Comparison of ENCODE assay signal across 8 cellular contexts in the genomic region with DNA sequence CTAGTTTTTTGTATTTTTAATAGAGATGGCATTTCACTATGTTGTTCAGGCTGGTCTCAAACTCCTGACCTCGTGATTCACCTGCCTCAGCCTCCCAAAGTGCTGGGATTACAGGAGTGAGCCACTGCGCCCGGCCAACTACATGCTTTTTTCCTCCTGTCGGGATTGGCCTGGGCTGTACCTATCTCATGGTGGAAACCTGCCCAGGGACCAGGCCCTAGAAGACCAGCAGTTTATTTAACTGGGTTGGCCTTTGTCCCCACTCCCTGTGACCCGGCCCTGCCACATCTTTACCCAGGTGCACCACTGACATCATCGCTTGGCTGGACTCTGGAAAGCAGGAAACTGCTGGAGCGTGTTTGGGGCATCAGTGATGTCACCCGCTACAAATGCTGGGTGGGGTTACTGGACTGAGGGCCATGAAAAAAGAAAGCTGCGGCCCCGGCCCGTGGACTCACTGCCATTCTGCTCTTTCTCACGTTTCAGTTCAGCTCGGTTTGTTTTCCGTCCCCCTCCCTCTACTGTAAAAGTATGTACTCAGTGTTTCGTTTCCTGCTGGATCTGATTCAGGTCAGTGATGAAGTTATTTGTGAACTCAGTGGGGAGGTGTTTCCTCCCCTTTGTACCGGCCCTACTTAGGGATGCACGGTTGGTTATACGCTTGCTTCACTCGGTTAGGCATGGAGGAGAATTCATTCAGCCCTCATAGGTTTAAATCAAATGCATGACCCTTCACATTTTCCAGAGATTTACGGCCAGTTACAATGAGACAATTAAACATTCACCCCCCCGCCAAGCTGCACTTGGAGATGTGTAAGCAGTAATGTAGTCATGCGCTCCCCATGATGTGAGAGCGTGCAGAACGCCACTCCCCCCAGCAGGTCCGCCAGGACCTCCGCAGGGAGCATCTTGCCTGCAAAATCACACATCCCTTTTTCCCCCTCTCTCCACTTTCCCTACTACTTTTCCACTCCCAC.
A peak's percentile ranks its signal among the peaks of the same experiment; 100 is the strongest.
DNase-seq lines count a peak whose midpoint lies in the region; ATAC-seq and TF ChIP-seq lines count a peak whose summit lies in the region.

No MANE protein-coding gene starts in this region.

- CTCF ChIA-PET in AG04450 (lab: Charles Lee) = interaction anchor here (2.0 to 2.3 kb wide), 2 partner anchors 30 to 280 kb away, joined by 7 to 9 read pairs; no protein-coding TSS in a partner anchor

- H3K4me1 ChIP-seq in colonic mucosa (no peaks in the 10 kb centered on the region), mesendoderm (ENCODE audit: control insufficient read depth, low read depth, low read length) (peaks cover 5% of the 10 kb centered on the region)

- no peak overlapping the region for H2BK120ac ChIP-seq in mesendoderm (ENCODE audit: low read depth, low read length)

- H3K9me3 ChIP-seq in AG04450 (ENCODE audit: control insufficient read depth, insufficient read depth, low read length) (no peaks in the 10 kb centered on the region; the same call in 1 of the 2 replicates), colonic mucosa (no peaks in the 10 kb centered on the region)

- peak overlapping the region; percentile 92 for H3K27ac ChIP-seq in AG04450 (ENCODE audit: low read depth, low read length)
- peak overlapping the region; percentile 79 for H3K27ac ChIP-seq in colonic mucosa
- peak overlapping the region; percentile 75 for H3K27ac ChIP-seq in mesendoderm (ENCODE audit: low read depth, low read length)

- DNase-seq in AG04450 (ENCODE audit: low read depth, low spot score) (peak; percentile 57), NCI-H2081 treated with DMSO at 0.1 percent for 48 hours (lab: John Stamatoyannopoulos, UW) (peak; percentile 70), colonic mucosa (peak; percentile 92), mesendoderm (peak; percentile 72), NCI-H524 treated with DMSO at 0.1 percent for 48 hours (lab: John Stamatoyannopoulos, UW) (no peak), epidermal melanocyte (ENCODE audit: insufficient read length, low spot score) (no peak)

- ATAC-seq in HG03025 (IDR thresholded peaks at IDR 0.05; ENCODE audit: low FRiP score, unreplicated experiment) (no peak), HG03135 (IDR thresholded peaks at IDR 0.05; ENCODE audit: unreplicated experiment) (no peak)

- intact Hi-C loops in colonic mucosa (cut with DNase I) = no loop called here

- WGBS in mesendoderm (ENCODE audit: extremely low coverage, insufficient coverage, low lambda C conversion rate) = no CpG with 5 or more reads among the region's 26 CpGs

- H4K5ac ChIP-seq in mesendoderm (ENCODE audit: low read length) = no peak overlapping the region

- no peaks in the 10 kb centered on the region for H3K79me1 ChIP-seq in mesendoderm (ENCODE audit: low read length)

- peak overlapping the region; percentile 29 for H3K18ac ChIP-seq in mesendoderm (ENCODE audit: low read length)

- no peak for TF ChIP-seq CTCF in AG04450 (IDR thresholded peaks at IDR 0.05; ENCODE audit: low read depth, low read length)
- TF ChIP-seq CTCF in colonic mucosa (IDR thresholded peaks at IDR 0.05) = no peak

- no peak overlapping the region for H2AK5ac ChIP-seq in mesendoderm (ENCODE audit: low read length)

- no peaks in the 10 kb centered on the region for H3K36me3 ChIP-seq in colonic mucosa
- H3K36me3 ChIP-seq in mesendoderm (ENCODE audit: control insufficient read depth, insufficient read depth, low read length) = no peaks in the 10 kb centered on the region

- H3K4me3 ChIP-seq in AG04450 (ENCODE audit: low read depth, low read length) = no peak overlapping the region
- peak overlapping the region; percentile 9 for H3K4me3 ChIP-seq in colonic mucosa
- H3K4me3 ChIP-seq in mesendoderm (ENCODE audit: low read length) = no peak overlapping the region

- POLR2A ChIA-PET in AG04450 (lab: Yijun Ruan, JAX) = interaction anchor here (0.6 kb wide), 1 partner anchor 195 kb away, joined by 6 read pairs; a partner anchor contains a TSS

- no peak overlapping the region for H4K8ac ChIP-seq in mesendoderm (ENCODE audit: low read depth, low read length)

- H2BK5ac ChIP-seq in mesendoderm (ENCODE audit: low read length) = peak overlapping the region; percentile 51

- H3K56ac ChIP-seq in mesendoderm (ENCODE audit: low read length) = peak overlapping the region; percentile 27

- H3K27me3 ChIP-seq in AG04450 (ENCODE audit: control insufficient read depth, insufficient read depth, low read length) (no peaks in the 10 kb centered on the region), colonic mucosa (no peaks in the 10 kb centered on the region), mesendoderm (ENCODE audit: insufficient read depth, low read length, poor library complexity) (no peaks in the 10 kb centered on the region)

- no peaks in the 10 kb centered on the region for H3K79me2 ChIP-seq in mesendoderm (ENCODE audit: control insufficient read depth, insufficient read depth, low read length)

- H3K4ac ChIP-seq in mesendoderm (ENCODE audit: low read depth, low read length) = peak overlapping the region; percentile 48

- H2BK15ac ChIP-seq in mesendoderm (replicated peaks; ENCODE audit: low read depth) = no peak overlapping the region

- no peak overlapping the region for H3K23ac ChIP-seq in mesendoderm (ENCODE audit: low read length)

- no peak overlapping the region for H3K4me2 ChIP-seq in mesendoderm (ENCODE audit: low read length)

- H3K9ac ChIP-seq in colonic mucosa (ENCODE audit: low read depth in 2 of 2, low read length in 2 of 2) (no peak overlapping the region), mesendoderm (ENCODE audit: low read length) (no peak overlapping the region)

Comparison
In these comparisons a context has a peak if more than half of its experiments do, and no peak if none do; other contexts are left out.
1. DNase-seq: peak in AG04450 (single experiment), NCI-H2081 treated with DMSO at 0.1 percent for 48 hours (single experiment), colonic mucosa (single experiment) and mesendoderm (single experiment); none in NCI-H524 treated with DMSO at 0.1 percent for 48 hours (single experiment) and epidermal melanocyte (single experiment).
2. Peak in every context shown above with its lines, with median percentiles within 50 percentile points of each other: H3K27ac ChIP-seq.